ENCODE assay signal across 13 cellular contexts in the genomic region with DNA sequence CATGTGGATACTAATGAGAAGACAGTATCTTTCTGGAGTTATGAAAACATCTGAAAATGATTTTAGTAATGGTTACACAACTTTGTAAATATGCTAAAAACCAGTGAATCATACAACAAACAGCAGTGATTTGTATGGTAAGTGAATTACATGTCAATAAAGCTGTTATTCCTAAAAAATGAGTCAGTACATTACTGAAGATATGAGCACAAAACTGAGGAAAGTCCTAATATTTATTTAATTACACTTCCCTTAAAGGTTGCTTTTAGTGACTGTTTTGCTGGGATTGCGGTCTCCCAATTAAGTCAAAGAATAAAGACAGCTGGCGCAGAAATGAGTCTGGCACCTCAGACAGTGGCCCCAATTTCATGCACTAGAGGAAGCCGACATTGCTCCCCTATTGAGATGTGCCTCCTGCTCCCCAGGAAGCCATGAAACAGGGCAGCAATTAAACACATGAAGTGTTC. TPM values are rescaled to one million over a fixed set of nuclear protein-coding genes. Genes with fewer than 3 reads are reported as not detected.
DNase-seq lines count a peak whose midpoint lies in the region; ATAC-seq and TF ChIP-seq lines count a peak whose summit lies in the region.
"Had no signal": no experiment of that assay in that cellular context is flagged by ENCODE, and none has a peak within 500 bp of the region (broad histone marks: within the 10 kb centered on the region; RNA-seq: fewer than 3 reads in every experiment).

No MANE protein-coding gene starts in this region.

- peaks cover 50% of the 10 kb centered on the region for H3K4me1 ChIP-seq in ACC112 (ENCODE audit: control insufficient read depth, insufficient read depth, low read length, unreplicated experiment)
- H3K4me1 ChIP-seq in gastrocnemius medialis, result no peaks in the 10 kb centered on the region

- intact Hi-C loops in gastrocnemius medialis (cut with DNase I; ENCODE audit: low total_unique reads), result no loop called here

- no peaks in the 10 kb centered on the region for H3K9me3 ChIP-seq in SK-N-MC (ENCODE audit: low read depth, low read length)
- no peaks in the 10 kb centered on the region for H3K9me3 ChIP-seq in gastrocnemius medialis

- no peaks in the 10 kb centered on the region for H3K27me3 ChIP-seq in ACC112 (ENCODE audit: insufficient read depth, low read length)
- no peaks in the 10 kb centered on the region for H3K27me3 ChIP-seq in gastrocnemius medialis

- DNase-seq in M059J (ENCODE audit: low read depth) (peak; percentile 27), SK-N-MC (ENCODE audit: low read depth, low spot score) (peak; percentile 92), fibroblast of gingiva (ENCODE audit: low read depth) (peak; percentile 84), NCI-H446 treated with DMSO at 0.1 percent for 48 hours (lab: John Stamatoyannopoulos, UW) (no peak), gastrocnemius medialis (no peak), Kasumi-1 (lab: John Stamatoyannopoulos, UW) (no peak)
- no peak for DNase-seq in stimulated activated CD4-positive, alpha-beta T cell treated with anti-CD3 and anti-CD28 coated beads, Interleukin-4, amount 100 ng/mL, for 24 hours
- DNase-seq: activated CD8-positive, alpha-beta memory T cell treated with anti-CD3 and anti-CD28 coated beads, Interleukin-2, amount 10 ng/mL, durations not matched to agents 7 days and 5 days; effector CD4-positive, alpha-beta T cell; KG1; NCI-H524; stimulated activated CD8-positive, alpha-beta memory T cell treated with anti-CD3 and anti-CD28 coated beads, Interleukin-4, amount 100 ng/mL, for 48 hours had no signal

- ATAC-seq in gastrocnemius medialis, result no peak
- ATAC-seq: activated CD8-positive, alpha-beta memory T cell treated with anti-CD3 and anti-CD28 coated beads, Interleukin-2, amount 10 ng/mL, durations not matched to agents 7 days and 5 days had no signal

- H2AFZ ChIP-seq in ACC112 (ENCODE audit: low read length, unreplicated experiment), result no peak overlapping the region

- H3K4me3 ChIP-seq in ACC112 (ENCODE audit: low read depth, low read length) (peak overlapping the region; percentile 64), SK-N-MC (peak overlapping the region; percentile 36), gastrocnemius medialis (no peak overlapping the region)

- H3K79me2 ChIP-seq in ACC112 (ENCODE audit: control insufficient read depth, insufficient read depth, low read length, unreplicated experiment), result peaks cover 59% of the 10 kb centered on the region

- in situ Hi-C loops in gastrocnemius medialis (cut with MboI; ENCODE audit: low sequenced_read_pairs in 4 of 4), result no loop called here

- H3K27ac ChIP-seq in ACC112 (ENCODE audit: low read depth, low read length) (peak overlapping the region; percentile 87), SK-N-MC (peak overlapping the region; percentile 90), gastrocnemius medialis (no peak overlapping the region)

- no peak for TF ChIP-seq CTCF in gastrocnemius medialis (IDR thresholded peaks at IDR 0.05 in 4 of 5, conservative IDR thresholded peaks at IDR 0.05 in 1 of 5)

- no peak overlapping the region for H3K9ac ChIP-seq in SK-N-MC (ENCODE audit: insufficient read length)

- H3K36me3 ChIP-seq in ACC112 (ENCODE audit: insufficient read depth, low read length), result no peaks in the 10 kb centered on the region
- H3K36me3 ChIP-seq in SK-N-MC (ENCODE audit: insufficient read depth, low read length), result no peaks in the 10 kb centered on the region
- H3K36me3 ChIP-seq in gastrocnemius medialis, result no peaks in the 10 kb centered on the region

- no peak for TF ChIP-seq POLR2A in gastrocnemius medialis (IDR thresholded peaks at IDR 0.05)

RNA-seq across cellular contexts. Expression of a gene that starts 50.9 kb away (rescaled TPM):
- 0.64 and 0.76 TPM in 2 replicates for total RNA-seq in M059J (2014; rRNA removed; shearing (Covaris generic))
- 10 to 100 TPM in 1 of 4 donors, 1 to 10 TPM in 1, under 1 TPM in 1, not detected in 1; 0.11 to 23.9 (median 1.0) TPM for total RNA-seq in gastrocnemius medialis

Comparison
In these comparisons a context has a peak if more than half of its experiments do, and no peak if none do; other contexts are left out.
1. H3K27ac ChIP-seq: peak in ACC112 (single experiment) and SK-N-MC (single experiment); none in gastrocnemius medialis (0 of 4).
2. H3K4me3 ChIP-seq: peak in ACC112 (single experiment) and SK-N-MC (single experiment); none in gastrocnemius medialis (0 of 4).
3. DNase-seq: peak in M059J (single experiment), SK-N-MC (single experiment) and fibroblast of gingiva (single experiment); none in NCI-H446 treated with DMSO at 0.1 percent for 48 hours (single experiment), stimulated activated CD4-positive, alpha-beta T cell treated with anti-CD3 and anti-CD28 coated beads, Interleukin-4, amount 100 ng/mL, for 24 hours (single experiment), gastrocnemius medialis (0 of 2) and Kasumi-1 (0 of 2).